In genomic region chr15:92914768-92915221, GRCh38 we compare ENCODE assay signal across 8 cellular contexts. TPM values are rescaled to one million over a fixed set of nuclear protein-coding genes. Genes with fewer than 3 reads are reported as not detected.
DNase-seq lines count a peak whose midpoint lies in the region; ATAC-seq and TF ChIP-seq lines count a peak whose summit lies in the region.

No MANE protein-coding gene starts in this region.

- H3K27ac ChIP-seq in adrenal gland, result peak overlapping the region; percentile 47 to 81 (median 68)
- peak overlapping the region; percentile 24 for H3K27ac ChIP-seq in muscle layer of colon (ENCODE audit: low read depth, low read length)

- H3K4me1 ChIP-seq in adrenal gland (replicated peaks in 1 of 2), result peaks cover 32 to 78% of the 10 kb centered on the region in 2 donors
- H3K4me1 ChIP-seq in muscle layer of colon (ENCODE audit: insufficient read depth, low read length), result peaks cover 75% of the 10 kb centered on the region

- H3K27me3 ChIP-seq in adrenal gland (no peaks in the 10 kb centered on the region), muscle layer of colon (ENCODE audit: control insufficient read depth in 1 of 2, insufficient read depth in 2 of 2, low read length in 2 of 2) (no peaks in the 10 kb centered on the region)

- no peak for TF ChIP-seq CTCF in adrenal gland (IDR thresholded peaks at IDR 0.05)

- WGBS in adrenal gland, 4 donors, result 52 to 62% (median 57%) methylated on average over 4 of the region's 4 CpGs

- H3K4me3 ChIP-seq in adrenal gland, result peak overlapping the region in 1 of 4 donors; percentile 13
- peak overlapping the region in 1 of 2 donors; percentile 3 for H3K4me3 ChIP-seq in muscle layer of colon (ENCODE audit: low read depth in 1 of 2, low read length in 2 of 2)

- peak; percentile 55 for ATAC-seq in GM18498 (IDR thresholded peaks at IDR 0.05; ENCODE audit: unreplicated experiment)
- peak; percentile 41 for ATAC-seq in HG03196 (IDR thresholded peaks at IDR 0.05; ENCODE audit: unreplicated experiment)

- no peak overlapping the region for H3K9ac ChIP-seq in muscle layer of colon (ENCODE audit: low read length)

- H3K36me3 ChIP-seq in adrenal gland (replicated peaks in 1 of 2), result no peaks in the 10 kb centered on the region
- peaks cover 5% of the 10 kb centered on the region for H3K36me3 ChIP-seq in muscle layer of colon (ENCODE audit: insufficient read depth, low read length)

- H3K9me3 ChIP-seq in adrenal gland (replicated peaks in 1 of 3) (no peaks in the 10 kb centered on the region), muscle layer of colon (ENCODE audit: low read length) (no peaks in the 10 kb centered on the region)

- intact Hi-C loops in adrenal gland (cut with DNase I), result loop anchor here in 1 of 2 donors (10.0 kb wide), 1 partner anchor 110 kb away; no protein-coding TSS in a partner anchor

- DNase-seq in adrenal gland (no peak), DMS53 (lab: John Stamatoyannopoulos, UW) (no peak), mucosa of gallbladder (ENCODE audit: low spot score) (no peak), NCI-H2081 treated with DMSO at 0.1 percent for 48 hours (lab: John Stamatoyannopoulos, UW) (no peak), ecto neural progenitor cell (ENCODE audit: low spot score) (no peak)

- no peak for TF ChIP-seq POLR2A in adrenal gland (IDR thresholded peaks at IDR 0.05)

RNA-seq across cellular contexts. Expression of gene CHD2, which starts 14.7 kb away (rescaled TPM):
- total RNA-seq in adrenal gland, result 100 to 1,000 TPM in 2 of 8 donors, 10 to 100 TPM in 6; 41.3 to 115 (median 83.1) TPM
- polyA plus RNA-seq in adrenal gland, result 10 to 100 TPM; 40.1 to 60.2 (median 50.3) TPM
- 124 TPM for total RNA-seq in mucosa of gallbladder
